ENCODE assay signal across 6 cellular contexts in the genomic region with DNA sequence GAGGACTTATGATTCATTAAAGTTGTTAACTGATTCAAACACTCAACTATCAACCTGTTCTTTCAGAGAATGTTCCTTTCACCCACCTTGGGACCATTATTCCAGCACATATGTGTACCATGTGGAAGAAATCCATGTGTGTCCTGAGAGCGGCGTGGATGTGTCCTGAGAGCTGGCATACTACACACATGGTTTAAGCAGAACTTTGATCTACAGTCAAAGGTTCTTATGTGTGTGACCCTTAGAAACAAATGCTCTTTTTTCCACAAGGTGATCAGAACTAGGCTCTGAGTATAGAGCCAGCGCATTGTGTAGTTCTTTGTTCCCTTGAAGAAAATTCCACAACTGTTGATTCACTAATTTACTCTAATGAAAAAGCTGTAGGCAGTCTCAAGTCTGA.
"Had no signal": no experiment of that assay in that cellular context is flagged by ENCODE, and none has a peak within 500 bp of the region (broad histone marks: within the 10 kb centered on the region; RNA-seq: fewer than 3 reads in every experiment).

No MANE protein-coding gene starts in this region.

- H3K27ac ChIP-seq: HL-60 had no signal

- H3K4me3 ChIP-seq: K562 had no signal

- H3K27me3 Mint-ChIP-seq: IgD-negative memory B cell had no signal

- H3K4me3 Mint-ChIP-seq: IgD-negative memory B cell had no signal

- H3K27ac Mint-ChIP-seq: IgD-negative memory B cell had no signal

- H3K4me1 Mint-ChIP-seq: IgD-negative memory B cell had no signal

- ATAC-seq: K562 had no signal

- DNase-seq: IMR-90, KBM-7 had no signal

- FAIRE-seq: HTR-8/SVneo, K562 had no signal
